ENCODE assay signal across 9 cellular contexts in the genomic region with DNA sequence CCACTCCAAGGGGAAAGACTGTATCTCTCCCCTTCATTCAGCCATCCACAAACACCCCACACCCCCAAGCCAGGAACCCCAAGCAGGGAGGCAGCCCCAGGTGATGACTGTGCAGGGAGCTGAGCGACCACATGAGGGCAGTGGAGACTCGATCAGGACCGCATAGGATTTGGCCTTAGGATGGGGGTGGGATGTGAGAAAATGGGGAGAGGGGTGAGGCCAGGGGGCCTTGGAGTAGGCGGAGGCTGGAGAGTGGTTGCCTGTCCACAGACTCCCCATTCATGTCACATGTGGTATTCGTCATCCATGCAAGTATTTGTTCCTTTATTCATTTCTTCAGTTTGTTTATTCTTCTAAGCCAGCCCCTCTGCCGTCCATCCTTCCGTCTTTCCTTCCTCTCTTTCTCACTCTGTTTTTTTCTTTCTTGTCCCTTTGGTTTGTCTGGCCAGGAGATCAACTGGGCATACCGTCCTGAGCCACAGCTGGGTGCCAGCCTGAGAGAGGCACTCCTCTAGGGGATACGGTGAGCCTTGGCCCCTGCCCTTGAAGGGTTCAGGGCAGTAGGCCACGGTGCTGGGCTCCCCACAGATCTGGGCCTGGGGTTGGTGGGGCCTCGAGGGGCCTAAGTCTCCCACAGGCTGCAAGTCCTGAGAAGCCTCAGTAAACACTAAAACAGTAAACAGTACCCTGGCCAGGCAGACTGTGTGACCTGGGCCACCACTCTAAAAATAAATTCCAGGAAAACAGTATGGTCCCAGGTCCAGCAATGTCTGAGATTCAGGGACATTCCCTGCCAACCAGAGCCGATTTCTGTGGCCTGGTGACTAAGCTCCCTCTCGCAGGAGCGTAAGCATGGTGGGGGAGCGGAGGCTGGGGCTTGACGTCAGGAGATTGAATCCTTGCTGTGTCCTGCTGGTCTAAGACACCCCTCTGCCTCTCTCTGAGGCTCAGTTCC. TPM values are rescaled to one million over a fixed set of nuclear protein-coding genes. Genes with fewer than 3 reads are reported as not detected.
DNase-seq lines count a peak whose midpoint lies in the region; ATAC-seq, FAIRE-seq and TF ChIP-seq lines count a peak whose summit lies in the region.
"Had no signal": no experiment of that assay in that cellular context is flagged by ENCODE, and none has a peak within 500 bp of the region (broad histone marks: within the 10 kb centered on the region; RNA-seq: fewer than 3 reads in every experiment).

No MANE protein-coding gene starts in this region.

- no peak for ATAC-seq in GM21576 (IDR thresholded peaks at IDR 0.05; ENCODE audit: unreplicated experiment)

- peak overlapping the region; percentile 14; the same call in 1 of the 2 replicates for H3K9ac ChIP-seq in MM.1S (ENCODE audit: low read length)
- H3K9ac ChIP-seq in H1 (replicated peaks in 1 of 4; ENCODE audit: extremely low read depth in 1 of 4, low read depth in 3 of 4, low read length in 3 of 4) = no peak overlapping the region
- no peak overlapping the region for H3K9ac ChIP-seq in mesendoderm (ENCODE audit: low read length)

- no peak overlapping the region for H3K4me3 ChIP-seq in MM.1S (ENCODE audit: low read length)
- no peak overlapping the region for H3K4me3 ChIP-seq in WERI-Rb-1 (ENCODE audit: low read depth, low read length)
- no peak overlapping the region for H3K4me3 ChIP-seq in H1 (ENCODE audit: extremely low read depth in 1 of 4, insufficient read depth in 2 of 4, low read depth in 3 of 4, low read length in 4 of 4)
- no peak overlapping the region for H3K4me3 ChIP-seq in mesendoderm (ENCODE audit: low read length)

- H3K27me3 ChIP-seq in MM.1S (replicated peaks; ENCODE audit: insufficient read depth, low read length) (no peaks in the 10 kb centered on the region), WERI-Rb-1 (ENCODE audit: insufficient read depth, low read depth, severe bottlenecking) (no peaks in the 10 kb centered on the region), H1 (replicated peaks in 1 of 4; ENCODE audit: control insufficient read depth in 3 of 4, extremely low read depth in 1 of 4, insufficient read depth in 3 of 4, low read length in 3 of 4) (peaks cover 0 to 13% (median 6%) of the 10 kb centered on the region in 4 experiments; a peak in 5 of 7 replicates), mesendoderm (ENCODE audit: insufficient read depth, low read length, poor library complexity) (no peaks in the 10 kb centered on the region)

- H3K4ac ChIP-seq in H1 (replicated peaks; ENCODE audit: insufficient read length, low read depth, low read length) (peak overlapping the region; percentile 61), mesendoderm (ENCODE audit: low read depth, low read length) (no peak overlapping the region)

- H3K4me1 ChIP-seq in MM.1S (ENCODE audit: low read length) (peaks cover 28% of the 10 kb centered on the region), H1 (replicated peaks in 1 of 4; ENCODE audit: control insufficient read depth in 3 of 4, insufficient read depth in 4 of 4, low read length in 3 of 4) (peaks cover 4 to 25% (median 15%) of the 10 kb centered on the region in 4 experiments), mesendoderm (ENCODE audit: control insufficient read depth, low read depth, low read length) (peaks cover 4% of the 10 kb centered on the region)

- H3K9me3 ChIP-seq in MM.1S (replicated peaks; ENCODE audit: insufficient read depth, low read length) (no peaks in the 10 kb centered on the region), WERI-Rb-1 (ENCODE audit: severe bottlenecking) (no peaks in the 10 kb centered on the region), H1 (ENCODE audit: insufficient read depth in 2 of 2, low read depth in 1 of 2, low read length in 1 of 2) (no peaks in the 10 kb centered on the region)

- H3K4me2 ChIP-seq in MM.1S (ENCODE audit: low read depth, low read length) (0 out of 2 replicates have a peak overlapping the region, but pooled peaks have one; percentile 3), H1 (ENCODE audit: insufficient read depth in 1 of 2, low read depth in 2 of 2, low read length in 2 of 2) (0 out of 4 replicates have a peak overlapping the region, but pooled peaks of 1 of the 2 experiments have one; percentile 10), mesendoderm (ENCODE audit: low read length) (no peak overlapping the region)

- POLR2A ChIA-PET in H1 (lab: Charles Lee; ENCODE audit: partially characterized antibody) = interaction anchor here (1.0 to 2.9 kb wide), 5 partner anchors 12 to 186 kb away, joined by 3 to 16 read pairs (median 4); no protein-coding TSS in a partner anchor

- H4K91ac ChIP-seq in H1 (replicated peaks; ENCODE audit: insufficient read length, low read length) = no peak overlapping the region

- TF ChIP-seq CTCF in MM.1S (IDR thresholded peaks at IDR 0.05; ENCODE audit: low read length) (peak; percentile 86), WERI-Rb-1 (IDR thresholded peaks at IDR 0.05; ENCODE audit: low read depth, low read length) (peak; percentile 94), H1 (IDR thresholded peaks at IDR 0.05; ENCODE audit: control extremely low read depth in 1 of 3, insufficient read depth in 1 of 3, low read depth in 1 of 3, low read length in 3 of 3) (peak; percentile 87 to 96 (median 94))

- H2BK15ac ChIP-seq in H1 (ENCODE audit: low read length) (0 out of 2 replicates have a peak overlapping the region, but pooled peaks have one; percentile 5), mesendoderm (replicated peaks; ENCODE audit: low read depth) (no peak overlapping the region)

- no peak for TF ChIP-seq POLR2A in H1 (IDR thresholded peaks at IDR 0.05; ENCODE audit: control extremely low read depth in 1 of 2, low read depth in 2 of 2, low read length in 2 of 2)

- no peaks in the 10 kb centered on the region for H3K36me3 ChIP-seq in MM.1S (replicated peaks; ENCODE audit: insufficient read depth, low read length)
- H3K36me3 ChIP-seq in WERI-Rb-1 = no peaks in the 10 kb centered on the region
- H3K36me3 ChIP-seq in H1 (ENCODE audit: control insufficient read depth in 2 of 4, insufficient read depth in 4 of 4, low read length in 3 of 4) = no peaks in the 10 kb centered on the region
- H3K36me3 ChIP-seq in mesendoderm (ENCODE audit: control insufficient read depth, insufficient read depth, low read length) = no peaks in the 10 kb centered on the region

- peak; percentile 94 for FAIRE-seq in H1 (lab: Jason Lieb, UNC)
- FAIRE-seq: colon had no signal

- H4K8ac ChIP-seq in H1 (ENCODE audit: extremely low read depth, insufficient read depth, low read length) = no peak overlapping the region
- H4K8ac ChIP-seq in mesendoderm (ENCODE audit: low read depth, low read length) = no peak overlapping the region

- H3K23me2 ChIP-seq in H1 (ENCODE audit: low read depth, low read length) = peaks cover 6% of the 10 kb centered on the region; the same call in 1 of the 2 replicates

- H2BK20ac ChIP-seq in H1 (ENCODE audit: low read length) = no peak overlapping the region

- H3F3A ChIP-seq in MM.1S (ENCODE audit: insufficient read depth, low read length) = peaks cover 10% of the 10 kb centered on the region

- H4K5ac ChIP-seq in H1 (ENCODE audit: insufficient read length, low read depth, low read length) (no peak overlapping the region), mesendoderm (ENCODE audit: low read length) (no peak overlapping the region)

- H3K79me2 ChIP-seq in MM.1S (ENCODE audit: low read length) (no peaks in the 10 kb centered on the region), H1 (ENCODE audit: control insufficient read depth in 1 of 2, insufficient read depth in 2 of 2, low read length in 2 of 2) (no peaks in the 10 kb centered on the region), mesendoderm (ENCODE audit: control insufficient read depth, insufficient read depth, low read length) (no peaks in the 10 kb centered on the region)

- 57% methylated on average over 16 of the region's 16 CpGs; no CpG with 5 or more reads in 1 of the 2 experiments for WGBS in H1 (ENCODE audit: extremely low coverage in 1 of 2, insufficient coverage in 1 of 2, insufficient read length in 1 of 2, insufficient replicate concordance in 2 of 2, low coverage in 1 of 2, low lambda C conversion rate in 2 of 2, missing lambda C conversion rate in 1 of 2), 2 experiments
- WGBS in mesendoderm (ENCODE audit: extremely low coverage, insufficient coverage, low lambda C conversion rate) = no CpG with 5 or more reads among the region's 16 CpGs

- no peak overlapping the region for H3K23ac ChIP-seq in H1 (ENCODE audit: insufficient read length)
- no peak overlapping the region for H3K23ac ChIP-seq in mesendoderm (ENCODE audit: low read length)

- H2AK5ac ChIP-seq in H1 (ENCODE audit: low read depth, low read length) (0 out of 2 replicates have a peak overlapping the region, but pooled peaks have one; percentile 7), mesendoderm (ENCODE audit: low read length) (no peak overlapping the region)

- TF ChIP-seq RAD21 in H1 (IDR thresholded peaks at IDR 0.05 in 1 of 2, conservative IDR thresholded peaks at IDR 0.05 in 1 of 2; ENCODE audit: low read depth in 2 of 2, low read length in 2 of 2) = peak; percentile 89 to 90

- H2AFZ ChIP-seq in MM.1S (ENCODE audit: low read length) (no peak overlapping the region), H1 (ENCODE audit: low read length) (no peak overlapping the region)

- peak overlapping the region; percentile 65; the same call in 1 of the 2 replicates for H3K27ac ChIP-seq in MM.1S (ENCODE audit: low read length)
- peak overlapping the region; percentile 52 for H3K27ac ChIP-seq in WERI-Rb-1
- no peak overlapping the region for H3K27ac ChIP-seq in H1 (ENCODE audit: low read depth, low read length)
- H3K27ac ChIP-seq in mesendoderm (ENCODE audit: low read depth, low read length) = no peak overlapping the region

- H3K79me1 ChIP-seq in H1 (ENCODE audit: low read depth, low read length) (no peaks in the 10 kb centered on the region), mesendoderm (ENCODE audit: low read length) (no peaks in the 10 kb centered on the region)

- no peak overlapping the region for H3K18ac ChIP-seq in H1 (ENCODE audit: extremely low read depth, low read length)
- no peak overlapping the region for H3K18ac ChIP-seq in mesendoderm (ENCODE audit: low read length)

- H2BK120ac ChIP-seq in H1 (replicated peaks; ENCODE audit: low read depth, low read length) (no peak overlapping the region), mesendoderm (ENCODE audit: low read depth, low read length) (no peak overlapping the region)

- no peak overlapping the region for H3K14ac ChIP-seq in H1 (ENCODE audit: insufficient read length)

- 0 out of 2 replicates have a peak overlapping the region, but pooled peaks have one; percentile 7 for H2BK5ac ChIP-seq in H1 (ENCODE audit: low read depth, low read length)
- H2BK5ac ChIP-seq in mesendoderm (ENCODE audit: low read length) = no peak overlapping the region

- no peak for TF ChIP-seq EP300 in H1 (IDR thresholded peaks at IDR 0.05; ENCODE audit: borderline replicate concordance in 1 of 2, low read depth in 2 of 2, low read length in 2 of 2)

- peak overlapping the region; percentile 4; the same call in 1 of the 2 replicates for H2BK12ac ChIP-seq in H1 (ENCODE audit: low read depth, low read length)

- no peaks in the 10 kb centered on the region for H3K9me2 ChIP-seq in MM.1S (replicated peaks; ENCODE audit: insufficient read depth, low read length)

- H4K20me1 ChIP-seq in MM.1S (ENCODE audit: insufficient read depth, low read length) = no peaks in the 10 kb centered on the region
- H4K20me1 ChIP-seq in H1 (replicated peaks in 1 of 2; ENCODE audit: control insufficient read depth in 1 of 2, insufficient read depth in 2 of 2, low read length in 2 of 2) = no peaks in the 10 kb centered on the region

- H3K56ac ChIP-seq in H1 (replicated peaks; ENCODE audit: insufficient read length, low read depth, low read length) = no peak overlapping the region
- H3K56ac ChIP-seq in mesendoderm (ENCODE audit: low read length) = peak overlapping the region; percentile 30

- DNase-seq in NK-92 treated with Interleukin-12 subunit alpha and Interleukin-12 subunit beta, amount 100 ng/mL, for 24 hours (lab: John Stamatoyannopoulos, UW) = peak; percentile 11
- DNase-seq in NK-92 (lab: John Stamatoyannopoulos, UW; ENCODE audit: unreplicated experiment) = no peak
- peak; percentile 43 for DNase-seq in MM.1S
- peak; percentile 81 for DNase-seq in WERI-Rb-1
- peak; percentile 23 to 85 for DNase-seq in H1 (ENCODE audit: low read depth in 1 of 2, low spot score in 2 of 2)
- DNase-seq in mesendoderm = peak; percentile 74
- peak; percentile 60 for DNase-seq in stromal cell of bone marrow (ENCODE audit: low read depth)

- CTCF ChIA-PET in H1 (lab: Charles Lee; ENCODE audit: partially characterized antibody) = interaction anchor here (0.6 to 5.1 kb wide), 26 partner anchors 8 to 554 kb away, joined by 3 to 69 read pairs (median 4); a partner anchor contains a TSS

RNA-seq across cellular contexts. Expression of a gene that starts 2.5 kb away (rescaled TPM):
- total RNA-seq in H1 (2021; fragmentation: NEBNext Ultra II Directional; extraction: Animal tissue kit (Norgen Biotek cat#: 25700)) = 10.5 and 12.1 TPM in 2 replicates
- polyA plus RNA-seq in H1 (2011; rRNA removed) = 17.6 and 23.7 TPM in 2 replicates
- 19.2 TPM for polyA plus RNA-seq in H1 (2011; cell fraction: cytosol; rRNA removed)
- polyA plus RNA-seq in H1 (2011; cell fraction: nucleus; rRNA removed) = 14.9 TPM
- polyA plus RNA-seq in H1 (2012, experiment 1 of 2) = 5.0 to 14.1 TPM (median 11.5 TPM) in 4 replicates
- polyA plus RNA-seq in H1 (2012, experiment 2 of 2) = 9.3 TPM
- 9.9 TPM for polyA plus RNA-seq in H1 (2013, experiment 1 of 2)
- polyA plus RNA-seq in H1 (2013, experiment 2 of 2) = 10.5 TPM
- polyA minus RNA-seq in H1 (2011; rRNA and poly(A)+ RNA removed) = 3.1 and 3.4 TPM in 2 replicates
- 5.1 TPM for polyA minus RNA-seq in H1 (2011; cell fraction: cytosol; rRNA and poly(A)+ RNA removed)
- 3.1 TPM for polyA minus RNA-seq in H1 (2011; cell fraction: nucleus; rRNA and poly(A)+ RNA removed)
- 7.9 TPM for polyA plus RNA-seq in mesendoderm (2013, experiment 1 of 2)
- 8.5 TPM for polyA plus RNA-seq in mesendoderm (2013, experiment 2 of 2)

RNA-seq across cellular contexts. Expression of a gene that starts 31.2 kb away (rescaled TPM):
- total RNA-seq in H1 (2021; fragmentation: NEBNext Ultra II Directional; extraction: Animal tissue kit (Norgen Biotek cat#: 25700)) = 2.8 and 3.3 TPM in 2 replicates
- polyA plus RNA-seq in H1 (2011; rRNA removed) = 1.4 and 1.9 TPM in 2 replicates
- 2.3 TPM for polyA plus RNA-seq in H1 (2011; cell fraction: cytosol; rRNA removed)
- polyA plus RNA-seq in H1 (2011; cell fraction: nucleus; rRNA removed) = 3.6 TPM
- polyA plus RNA-seq in H1 (2012, experiment 1 of 2) = 1.5 to 3.5 TPM (median 2.3 TPM) in 4 replicates
- 1.3 TPM for polyA plus RNA-seq in H1 (2012, experiment 2 of 2)
- polyA plus RNA-seq in H1 (2013, experiment 1 of 2) = 1.9 TPM
- polyA plus RNA-seq in H1 (2013, experiment 2 of 2) = 1.7 TPM
- polyA minus RNA-seq in H1 (2011; rRNA and poly(A)+ RNA removed) = 1.7 and 2.9 TPM in 2 replicates
- polyA minus RNA-seq in H1 (2011; cell fraction: cytosol; rRNA and poly(A)+ RNA removed) = 2.6 TPM
- 3.4 TPM for polyA minus RNA-seq in H1 (2011; cell fraction: nucleus; rRNA and poly(A)+ RNA removed)
- 0.37 TPM for polyA plus RNA-seq in mesendoderm (2013, experiment 1 of 2)
- 0.34 TPM for polyA plus RNA-seq in mesendoderm (2013, experiment 2 of 2)

Comparison
In these comparisons a context has a peak if more than half of its experiments do, and no peak if none do; other contexts are left out.
1. H3K27ac ChIP-seq: peak in MM.1S (single experiment) and WERI-Rb-1 (single experiment); none in H1 (single experiment) and mesendoderm (single experiment).
2. Peak in every context shown above with its lines, with median percentiles within 50 percentile points of each other: CTCF ChIP-seq.